In the genomic region with DNA sequence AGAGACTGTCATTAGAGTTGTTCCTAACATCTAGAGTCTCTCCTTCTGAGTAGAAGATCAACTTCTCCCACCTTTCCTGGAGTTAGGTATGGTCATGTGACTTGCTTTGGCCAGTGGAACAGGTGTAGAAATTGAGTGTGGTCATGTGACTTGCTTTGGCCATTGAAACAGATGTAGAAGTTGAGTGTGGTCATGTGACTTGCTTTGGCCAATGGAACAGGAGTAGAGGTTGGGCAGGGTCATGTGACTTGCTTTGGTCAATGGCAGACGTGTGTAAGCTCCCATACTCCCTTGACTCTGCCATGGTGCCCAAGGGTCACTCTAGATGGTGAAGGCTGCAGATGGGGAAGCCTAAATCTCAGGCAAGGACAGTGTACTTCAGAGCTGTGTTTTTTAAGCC, we compare ENCODE assay signal across 12 cellular contexts.
DNase-seq lines count a peak whose midpoint lies in the region; ATAC-seq, FAIRE-seq and TF ChIP-seq lines count a peak whose summit lies in the region.
"Had no signal": no experiment of that assay in that cellular context is flagged by ENCODE, and none has a peak within 500 bp of the region (broad histone marks: within the 10 kb centered on the region; RNA-seq: fewer than 3 reads in every experiment).

No MANE protein-coding gene starts in this region.

- FAIRE-seq in K562 (lab: Jason Lieb, UNC) = peak; percentile 19
- FAIRE-seq: H54 had no signal

- H3K9me3 Mint-ChIP-seq in stimulated activated effector memory CD8-positive, alpha-beta T cell treated with anti-CD3 and anti-CD28 coated beads, Interleukin-12 subunit alpha, Interleukin-12 subunit beta, amount 100 ng/mL, for 72 hours = no peaks in the 10 kb centered on the region
- H3K9me3 Mint-ChIP-seq: CD8-positive, alpha-beta memory T cell had no signal

- no peak for TF ChIP-seq EP300 in K562 (IDR thresholded peaks at IDR 0.05; ENCODE audit: low read length)

- H3K4me1 Mint-ChIP-seq in stimulated activated effector memory CD8-positive, alpha-beta T cell treated with anti-CD3 and anti-CD28 coated beads, Interleukin-12 subunit alpha, Interleukin-12 subunit beta, amount 100 ng/mL, for 72 hours = peaks cover 10% of the 10 kb centered on the region

- DNase-seq in HCT116 (ENCODE audit: low read depth, low spot score) (peak; percentile 19), Karpas-422 (no peak), K562 (ENCODE audit: extremely low read depth in 1 of 4, low spot score in 3 of 4) (no peak), HAP-1 (ENCODE audit: low spot score in 2 of 2) (no peak)
- DNase-seq in stimulated activated effector memory CD8-positive, alpha-beta T cell treated with anti-CD3 and anti-CD28 coated beads, Interleukin-12 subunit alpha, Interleukin-12 subunit beta, amount 100 ng/mL, for 72 hours (ENCODE audit: low spot score in 2 of 2) = no peak
- no peak for DNase-seq in NK-92 treated with Interleukin-12 subunit alpha and Interleukin-12 subunit beta, amount 100 ng/mL, for 24 hours (lab: John Stamatoyannopoulos, UW)
- DNase-seq: CD8-positive, alpha-beta memory T cell; DND-41; GDM1 had no signal

- H3K79me2 ChIP-seq in HCT116 (ENCODE audit: insufficient read depth, low read length) = no peaks in the 10 kb centered on the region
- H3K79me2 ChIP-seq in Karpas-422 (ENCODE audit: low read length) = no peaks in the 10 kb centered on the region
- no peaks in the 10 kb centered on the region for H3K79me2 ChIP-seq in K562 (ENCODE audit: control insufficient read depth, insufficient read depth, low read length)

- no peak for TF ChIP-seq CTCF in HCT116 (IDR thresholded peaks at IDR 0.05 in 2 of 3, conservative IDR thresholded peaks at IDR 0.05 in 1 of 3; ENCODE audit: borderline replicate concordance in 1 of 3, insufficient read depth in 1 of 3, low read depth in 2 of 3, low read length in 2 of 3)
- no peak for TF ChIP-seq CTCF in K562 (IDR thresholded peaks at IDR 0.05 in 2 of 3, conservative IDR thresholded peaks at IDR 0.05 in 1 of 3; ENCODE audit: insufficient read depth in 2 of 3, low read depth in 1 of 3, low read length in 3 of 3)

- no peak for TF ChIP-seq RAD21 in HCT116 (IDR thresholded peaks at IDR 0.05; ENCODE audit: low read depth)
- TF ChIP-seq RAD21 in K562 (CRISPR knock-in tag; conservative IDR thresholded peaks at IDR 0.05 in 1 of 2, IDR thresholded peaks at IDR 0.05 in 1 of 2) = no peak

- ATAC-seq in HCT116 (peak; percentile 54), K562 (no peak), HG02938 (IDR thresholded peaks at IDR 0.05; ENCODE audit: unreplicated experiment) (no peak)
- no peak for ATAC-seq in stimulated activated effector memory CD8-positive, alpha-beta T cell treated with anti-CD3 and anti-CD28 coated beads, Interleukin-12 subunit alpha, Interleukin-12 subunit beta, amount 100 ng/mL, for 72 hours

- TF ChIP-seq POLR2A in HCT116 (IDR thresholded peaks at IDR 0.05; ENCODE audit: borderline replicate concordance, extremely low read depth, insufficient read depth, insufficient read length) = no peak
- TF ChIP-seq POLR2A in K562 (conservative IDR thresholded peaks at IDR 0.05) = no peak

- H3K36me3 ChIP-seq in HCT116 (ENCODE audit: control insufficient read depth in 1 of 2, insufficient read depth in 2 of 2, low read length in 2 of 2) (no peaks in the 10 kb centered on the region), Karpas-422 (ENCODE audit: insufficient read depth, low read length) (no peaks in the 10 kb centered on the region), K562 (ENCODE audit: control insufficient read depth, insufficient read depth, low read length) (no peaks in the 10 kb centered on the region), HAP-1 (replicated peaks) (no peaks in the 10 kb centered on the region)

- 0 out of 2 replicates have a peak, but pooled peaks cover 3% of the 10 kb centered on the region for H3K27me3 ChIP-seq in HCT116 (ENCODE audit: insufficient read depth, low read length)
- no peaks in the 10 kb centered on the region; the same call in 1 of the 2 replicates for H3K27me3 ChIP-seq in Karpas-422 (ENCODE audit: low read length)
- H3K27me3 ChIP-seq in K562 (ENCODE audit: control insufficient read depth in 2 of 2, insufficient read depth in 2 of 2, low read length in 2 of 2) = peaks cover 0 to 29% of the 10 kb centered on the region in 2 experiments; a peak in 1 of 5 replicates
- no peaks in the 10 kb centered on the region for H3K27me3 ChIP-seq in HAP-1 (ENCODE audit: low read depth)

- in situ Hi-C loops in K562 (cut with MboI) = no loop called here
- in situ Hi-C loops in HAP-1 (cut with MboI; ENCODE audit: low sequenced_read_pairs) = no loop called here

- H3K9ac ChIP-seq in HCT116 (ENCODE audit: low read length) (no peak overlapping the region), Karpas-422 (ENCODE audit: low read length) (no peak overlapping the region), K562 (ENCODE audit: insufficient read depth in 1 of 2, low read depth in 2 of 2, low read length in 2 of 2) (no peak overlapping the region)

- H4K20me1 ChIP-seq in HCT116 (ENCODE audit: insufficient read depth) = no peaks in the 10 kb centered on the region
- H4K20me1 ChIP-seq in Karpas-422 (ENCODE audit: insufficient read depth, low read depth, low read length) = no peaks in the 10 kb centered on the region
- H4K20me1 ChIP-seq in K562 (replicated peaks; ENCODE audit: control insufficient read depth, insufficient read depth, low read length) = no peaks in the 10 kb centered on the region; the same call in 1 of the 2 replicates

- H2AFZ ChIP-seq in HCT116 (ENCODE audit: low read depth, low read length, poor library complexity, severe bottlenecking) (no peak overlapping the region), Karpas-422 (ENCODE audit: low read length) (0 out of 2 replicates have a peak overlapping the region, but pooled peaks have one; percentile 37), K562 (ENCODE audit: low read depth, low read length) (no peak overlapping the region)

- H3K27ac ChIP-seq in HCT116 (ENCODE audit: low read depth, low read length) (no peak overlapping the region), Karpas-422 (ENCODE audit: low read length) (no peak overlapping the region), K562 (ENCODE audit: extremely low read depth, low read depth, low read length) (no peak overlapping the region)

- no peaks in the 10 kb centered on the region for H3K9me2 ChIP-seq in HCT116 (ENCODE audit: insufficient read depth)
- H3K9me2 ChIP-seq in Karpas-422 (replicated peaks; ENCODE audit: insufficient read depth, low read length) = no peaks in the 10 kb centered on the region

- H3K4me3 ChIP-seq in HCT116 (replicated peaks in 1 of 2; ENCODE audit: low read depth in 1 of 2, low read length in 2 of 2) (no peak overlapping the region), Karpas-422 (ENCODE audit: low read length) (no peak overlapping the region), K562 (no peak overlapping the region), HAP-1 (no peak overlapping the region)

- intact Hi-C loops in HCT116 (cut with micrococcal nuclease) (no loop called here), K562 (cut with micrococcal nuclease) (no loop called here)

- no peaks in the 10 kb centered on the region for H3K9me1 ChIP-seq in K562 (ENCODE audit: control insufficient read depth, insufficient read depth, low read length)

- RAD21 ChIA-PET in HCT116 (lab: Charles Lee; ENCODE audit: low non-redundant PET in 1 of 2, low total read pairs in 2 of 2, uncharacterized antibody in 2 of 2, unreplicated experiment in 2 of 2) = no interaction called here

- H3K36me3 Mint-ChIP-seq in stimulated activated effector memory CD8-positive, alpha-beta T cell treated with anti-CD3 and anti-CD28 coated beads, Interleukin-12 subunit alpha, Interleukin-12 subunit beta, amount 100 ng/mL, for 72 hours = no peaks in the 10 kb centered on the region
- H3K36me3 Mint-ChIP-seq: CD8-positive, alpha-beta memory T cell had no signal

- H3K4me3 Mint-ChIP-seq in stimulated activated effector memory CD8-positive, alpha-beta T cell treated with anti-CD3 and anti-CD28 coated beads, Interleukin-12 subunit alpha, Interleukin-12 subunit beta, amount 100 ng/mL, for 72 hours = no peak overlapping the region
- H3K4me3 Mint-ChIP-seq: CD8-positive, alpha-beta memory T cell had no signal

- H3K9me3 ChIP-seq in HCT116 (ENCODE audit: control insufficient read depth in 1 of 2, insufficient read depth in 1 of 2, low read depth in 1 of 2, low read length in 2 of 2) (no peaks in the 10 kb centered on the region), Karpas-422 (ENCODE audit: low read length) (no peaks in the 10 kb centered on the region), K562 (replicated peaks; ENCODE audit: control insufficient read depth, insufficient read depth, low read depth, low read length) (no peaks in the 10 kb centered on the region), HAP-1 (no peaks in the 10 kb centered on the region)
- H3K9me3 ChIP-seq: Caco-2 had no signal

- CTCF ChIA-PET in HCT116 (lab: Charles Lee) = no interaction called here
- CTCF ChIA-PET in K562 (lab: Yijun Ruan, JAX; ENCODE audit: low intra/inter-chr PET ratio) = no interaction called here

- 0% methylated on average over 1 of the region's 1 CpG for whole genome bisulfite sequencing in K562 (ENCODE audit: insufficient coverage, low coverage, missing lambda C conversion rate)

- H3K4me2 ChIP-seq in HCT116 (ENCODE audit: low read length) (no peak overlapping the region), Karpas-422 (ENCODE audit: low read depth, low read length, poor library complexity, severe bottlenecking) (no peak overlapping the region), K562 (ENCODE audit: insufficient read depth, low read length) (no peak overlapping the region)

- POLR2A ChIA-PET in HCT116 (lab: Charles Lee) = no interaction called here
- POLR2A ChIA-PET in K562 (lab: Yijun Ruan, JAX) = no interaction called here

- H3K4me1 ChIP-seq in HCT116 (ENCODE audit: control insufficient read depth in 1 of 2, insufficient read depth in 2 of 2, low read length in 2 of 2) (no peaks in the 10 kb centered on the region), Karpas-422 (ENCODE audit: low read length) (peaks cover 26% of the 10 kb centered on the region), K562 (replicated peaks in 1 of 2; ENCODE audit: control insufficient read depth in 2 of 2, insufficient read depth in 2 of 2, low read length in 2 of 2) (peaks cover 0 to 6% of the 10 kb centered on the region in 2 experiments; a peak in 1 of 5 replicates), HAP-1 (no peaks in the 10 kb centered on the region)

- BruUV-seq in HCT116 (replicated peaks; lab: Mats Ljungman, UMichigan) (no TSS peak), K562 (replicated peaks; lab: Mats Ljungman, UMichigan) (no TSS peak)

- H3K27ac Mint-ChIP-seq in stimulated activated effector memory CD8-positive, alpha-beta T cell treated with anti-CD3 and anti-CD28 coated beads, Interleukin-12 subunit alpha, Interleukin-12 subunit beta, amount 100 ng/mL, for 72 hours = peak overlapping the region; percentile 26
- H3K27ac Mint-ChIP-seq: CD8-positive, alpha-beta memory T cell had no signal
